Comparison of ENCODE assay signal across 8 cellular contexts in genomic region chr16:86519649-86520316, GRCh38.
DNase-seq lines count a peak whose midpoint lies in the region; ATAC-seq and TF ChIP-seq lines count a peak whose summit lies in the region.

No MANE protein-coding gene starts in this region.

- H3K4me3 ChIP-seq in astrocyte of the spinal cord (ENCODE audit: low read depth, low read length), result no peak overlapping the region

- ATAC-seq in HG03135 (IDR thresholded peaks at IDR 0.05; ENCODE audit: unreplicated experiment), result no peak
- no peak for ATAC-seq in GM19328 (IDR thresholded peaks at IDR 0.05; ENCODE audit: unreplicated experiment)

- in situ Hi-C loops in astrocyte of the spinal cord (cut with HindIII; ENCODE audit: low sequenced_read_pairs), result loop anchor here (5.0 kb wide), 1 partner anchor 447 kb away; no protein-coding TSS in a partner anchor

- DNase-seq in COR-L47 (lab: John Stamatoyannopoulos, UW) (peak; percentile 29), HS-27A (ENCODE audit: low read depth) (peak; percentile 23), T-helper 2 cell (peak; percentile 13 to 44 (median 35)), astrocyte of the spinal cord (ENCODE audit: low read depth, low spot score) (peak; percentile 53), iPS-NIHi7 (ENCODE audit: extremely low spot score) (peak; percentile 83)
- DNase-seq in stimulated activated CD4-positive, alpha-beta T cell treated with anti-CD3 and anti-CD28 coated beads, Interleukin-12 subunit alpha, Interleukin-12 subunit beta, amount 100 ng/mL, for 48 hours (ENCODE audit: low read depth in 2 of 3, low spot score in 1 of 3), result peak in 2 of 3 donors; percentile 27 to 38

- TF ChIP-seq CTCF in astrocyte of the spinal cord (IDR thresholded peaks at IDR 0.05; ENCODE audit: low read depth, low read length), result peak; percentile 90

Comparison
In these comparisons a context has a peak if more than half of its experiments do, and no peak if none do; other contexts are left out.
1. DNase-seq: peak in every context shown above with its lines; median percentile 83 in iPS-NIHi7; 53 in astrocyte of the spinal cord; 35 in T-helper 2 cell; 32 in stimulated activated CD4-positive, alpha-beta T cell treated with anti-CD3 and anti-CD28 coated beads, Interleukin-12 subunit alpha, Interleukin-12 subunit beta, amount 100 ng/mL, for 48 hours; 29 in COR-L47; 23 in HS-27A.